ENCODE assay signal across 1 cellular context in the genomic region with DNA sequence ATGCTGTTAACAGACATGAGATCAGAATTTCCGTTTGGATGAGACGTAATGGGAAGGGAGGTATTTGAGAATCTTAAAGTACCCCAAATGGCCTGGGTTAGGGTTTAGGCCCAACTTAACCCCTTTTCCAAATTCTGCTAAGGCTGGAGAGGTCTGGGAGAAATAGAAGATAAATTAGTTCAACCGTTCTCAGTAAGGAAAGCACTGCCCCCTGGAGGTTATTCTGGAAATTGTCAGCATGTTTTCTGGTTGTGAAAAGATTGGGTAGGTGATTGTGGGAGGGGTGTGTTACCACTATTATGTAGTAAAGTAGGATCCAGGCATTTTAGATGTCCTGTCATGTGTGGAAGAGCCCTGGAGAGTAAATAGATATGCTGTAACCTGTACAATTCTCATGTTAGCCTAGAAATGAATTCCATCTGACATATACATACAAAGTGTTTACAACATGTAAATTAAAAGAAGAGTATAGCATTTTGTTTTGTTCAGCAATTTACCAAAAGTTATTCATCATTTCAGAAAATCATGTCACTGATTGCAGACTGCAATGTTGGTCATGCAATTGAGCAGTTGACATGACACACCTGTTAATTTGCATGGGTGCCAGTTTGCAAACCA.
TF ChIP-seq lines count a peak whose summit lies in the region.

No MANE protein-coding gene starts in this region.

TF ChIP-seq in HepG2, 621 proteins besides CTCF, POLR2A, EP300 and RAD21 (continued from another document):
- no peak for TF ChIP-seq BCL3 (CRISPR knock-in tag; IDR thresholded peaks at IDR 0.05)
